In genomic region chr4:152780267-152780811, GRCh38 we compare ENCODE assay signal across 8 cellular contexts. TPM values are rescaled to one million over a fixed set of nuclear protein-coding genes. Genes with fewer than 3 reads are reported as not detected.
DNase-seq lines count a peak whose midpoint lies in the region; ATAC-seq, FAIRE-seq and TF ChIP-seq lines count a peak whose summit lies in the region.

No MANE protein-coding gene starts in this region.

- H3K4me1 ChIP-seq in pancreas: peaks cover 0 to 32% (median 5%) of the 10 kb centered on the region in 3 donors

- peak overlapping the region; percentile 86 for H3K27ac ChIP-seq in WERI-Rb-1
- peak overlapping the region; percentile 85 to 92 (median 88) for H3K27ac ChIP-seq in pancreas

- intact Hi-C loops in pancreas (cut with DNase I): no loop called here

- FAIRE-seq in pancreas (lab: Jason Lieb, UNC): no peak

- H3K36me3 ChIP-seq in GM06990 (ENCODE audit: control insufficient read depth, insufficient read depth, low read length): no peaks in the 10 kb centered on the region
- peaks cover 11% of the 10 kb centered on the region for H3K36me3 ChIP-seq in WERI-Rb-1
- H3K36me3 ChIP-seq in pancreas: no peaks in the 10 kb centered on the region

- H3K27me3 ChIP-seq in GM06990 (replicated peaks; ENCODE audit: control insufficient read depth, insufficient read depth, low read length) (no peaks in the 10 kb centered on the region), WERI-Rb-1 (ENCODE audit: insufficient read depth, low read depth, severe bottlenecking) (no peaks in the 10 kb centered on the region), pancreas (no peaks in the 10 kb centered on the region)

- H3K9me3 ChIP-seq in WERI-Rb-1 (ENCODE audit: severe bottlenecking) (no peaks in the 10 kb centered on the region), pancreas (no peaks in the 10 kb centered on the region)

- WGBS in pancreas, 2 donors: 1 to 4% methylated on average over 12 to 16 of the region's 16 CpGs

- H3K4me3 ChIP-seq in GM06990 (replicated peaks; ENCODE audit: low read depth, low read length) (peak overlapping the region; percentile 91), WERI-Rb-1 (ENCODE audit: low read depth, low read length) (peak overlapping the region; percentile 75), pancreas (peak overlapping the region; percentile 45 to 87 (median 61))

- TF ChIP-seq CTCF in GM06990 (IDR thresholded peaks at IDR 0.05; ENCODE audit: insufficient read depth, low read length, poor library complexity, severe bottlenecking) (no peak), WERI-Rb-1 (IDR thresholded peaks at IDR 0.05; ENCODE audit: low read depth, low read length) (no peak), pancreas (IDR thresholded peaks at IDR 0.05) (no peak), GM20000 (IDR thresholded peaks at IDR 0.05; ENCODE audit: extremely low read depth, missing control alignments) (no peak)

- peak; percentile 20 for ATAC-seq in HG03139 (IDR thresholded peaks at IDR 0.05; ENCODE audit: unreplicated experiment)
- ATAC-seq in pancreas: peak in 2 of 4 donors; percentile 1 to 2
- no peak for ATAC-seq in HG02759 (IDR thresholded peaks at IDR 0.05; ENCODE audit: unreplicated experiment)

- DNase-seq in GM06990 (ENCODE audit: extremely low read depth, insufficient read length): no peak
- peak; percentile 41 for DNase-seq in WERI-Rb-1
- DNase-seq in glomerular visceral epithelial cell (ENCODE audit: extremely low spot score): peak; percentile 29
- DNase-seq in pancreas: no peak
- DNase-seq in GM20000 (ENCODE audit: low spot score): no peak
- DNase-seq in stimulated activated CD8-positive, alpha-beta memory T cell treated with anti-CD3 and anti-CD28 coated beads, Interleukin-4, amount 100 ng/mL, for 48 hours: no peak

RNA-seq across cellular contexts. Expression of gene ARFIP1, which starts 0.6 kb away (rescaled TPM):
- total RNA-seq in pancreas: 10 to 100 TPM in 5 of 6 donors, 1 to 10 TPM in 1; 9.4 to 20.6 (median 11.7) TPM
- 10 to 100 TPM in 1 of 2 donors, 1 to 10 TPM in 1; 9.2 to 11.6 TPM for polyA plus RNA-seq in pancreas

RNA-seq across cellular contexts. Expression of gene TIGD4, which starts 0.8 kb away (rescaled TPM):
- under 1 TPM; 0.06 to 0.59 (median 0.17) TPM for total RNA-seq in pancreas
- under 1 TPM in 1 of 2 donors, not detected in 1; 0.35 TPM for polyA plus RNA-seq in pancreas

Comparison
In these comparisons a context has a peak if more than half of its experiments do, and no peak if none do; other contexts are left out.
1. DNase-seq: peak in WERI-Rb-1 (single experiment) and glomerular visceral epithelial cell (single experiment); none in GM06990 (single experiment), pancreas (0 of 6), GM20000 (single experiment) and stimulated activated CD8-positive, alpha-beta memory T cell treated with anti-CD3 and anti-CD28 coated beads, Interleukin-4, amount 100 ng/mL, for 48 hours (single experiment).
2. Peak in every context shown above with its lines, with median percentiles within 50 percentile points of each other: H3K4me3 ChIP-seq.